Comparison of ENCODE assay signal across 21 cellular contexts in genomic region chr17:17609121-17609520, GRCh38. TPM values are rescaled to one million over a fixed set of nuclear protein-coding genes. Genes with fewer than 3 reads are reported as not detected.
DNase-seq lines count a peak whose midpoint lies in the region; ATAC-seq, FAIRE-seq and TF ChIP-seq lines count a peak whose summit lies in the region.
"Had no signal": no experiment of that assay in that cellular context is flagged by ENCODE, and none has a peak within 500 bp of the region (broad histone marks: within the 10 kb centered on the region; RNA-seq: fewer than 3 reads in every experiment).

No MANE protein-coding gene starts in this region.

- no peak overlapping the region for H3K4ac ChIP-seq in mesendoderm (ENCODE audit: low read depth, low read length)

- H3K79me2 ChIP-seq in GM12878 (ENCODE audit: control insufficient read depth, insufficient read depth, low read length) (no peaks in the 10 kb centered on the region), mesendoderm (ENCODE audit: control insufficient read depth, insufficient read depth, low read length) (no peaks in the 10 kb centered on the region)

- CTCF ChIA-PET in GM12878 (lab: Yijun Ruan, JAX): interaction anchor here (1.2 kb wide), 1 partner anchor 17 kb away, joined by 3 read pairs; the partner anchor contains the start of gene PEMT

- no peak for FAIRE-seq in GM12878 (lab: Jason Lieb, UNC)
- FAIRE-seq: GM19239 had no signal

- no peak overlapping the region for H2BK120ac ChIP-seq in mesendoderm (ENCODE audit: low read depth, low read length)

- H2BK15ac ChIP-seq in mesendoderm (replicated peaks; ENCODE audit: low read depth): no peak overlapping the region

- RAD21 ChIA-PET in GM12878 (lab: Charles Lee; ENCODE audit: unreplicated experiment): no interaction called here

- DNase-seq in ELF-1 (ENCODE audit: low read depth, low spot score) (peak; percentile 62), NB4 (ENCODE audit: low read depth) (peak; percentile 39), GM12878 (ENCODE audit: low read depth, low spot score) (no peak), mesendoderm (peak; percentile 69), putamen (ENCODE audit: low spot score) (no peak), mesothelial cell of epicardium (ENCODE audit: low spot score in 2 of 2, unreplicated experiment in 2 of 2) (no peak), glutamatergic neuron (no peak)
- DNase-seq: C1 segment of cervical spinal cord; DMS79 treated with DMSO at 0.1 percent for 48 hours; effector CD8-positive, alpha-beta T cell; MV-4-11; NCI-H2029 treated with DMSO at 0.1 percent for 48 hours; nucleus accumbens; right lobe of liver; stimulated activated CD4-positive, alpha-beta T cell treated with anti-CD3 and anti-CD28 coated beads, Interleukin-1b, Interleukin-23, amount 100 ng/mL, for 48 hours; stimulated activated naive CD8-positive, alpha-beta T cell treated with anti-CD3 and anti-CD28 coated beads, Interleukin-15, amount 100 ng/mL, for 72 hours had no signal

- no peaks in the 10 kb centered on the region for H3K4me1 ChIP-seq in GM12878 (ENCODE audit: control insufficient read depth, insufficient read depth, low read length)
- no peaks in the 10 kb centered on the region for H3K4me1 ChIP-seq in mesendoderm (ENCODE audit: control insufficient read depth, low read depth, low read length)

- H3K4me2 ChIP-seq in GM12878 (ENCODE audit: control insufficient read depth, insufficient read depth): no peak overlapping the region
- no peak overlapping the region for H3K4me2 ChIP-seq in mesendoderm (ENCODE audit: low read length)

- SMC1A ChIA-PET in GM12878 (lab: Charles Lee; ENCODE audit: uncharacterized antibody, unreplicated experiment): no interaction called here

- H3K56ac ChIP-seq in mesendoderm (ENCODE audit: low read length): no peak overlapping the region

- BruUV-seq in GM12878 (replicated peaks; lab: Mats Ljungman, UMichigan): no TSS peak

- no peak overlapping the region for H3K23ac ChIP-seq in mesendoderm (ENCODE audit: low read length)

- H3K18ac ChIP-seq in mesendoderm (ENCODE audit: low read length): no peak overlapping the region

- no peak overlapping the region for H3K4me3 Mint-ChIP-seq in mesothelial cell of epicardium
- no peak overlapping the region for H3K4me3 Mint-ChIP-seq in glutamatergic neuron (ENCODE audit: unreplicated experiment)
- H3K4me3 Mint-ChIP-seq: activated T-helper 17 cell treated with anti-CD3 and anti-CD28 coated beads, Interleukin-2, amount 50 U/mL, for 72 hours; stimulated activated naive CD8-positive, alpha-beta T cell treated with anti-CD3 and anti-CD28 coated beads, Interleukin-15, amount 100 ng/mL, for 72 hours; type B pancreatic cell had no signal

- H3K36me3 ChIP-seq in GM12878 (ENCODE audit: control insufficient read depth in 2 of 2, insufficient read depth in 2 of 2, low read length in 1 of 2) (no peaks in the 10 kb centered on the region), mesendoderm (ENCODE audit: control insufficient read depth, insufficient read depth, low read length) (no peaks in the 10 kb centered on the region)
- H3K36me3 ChIP-seq: cardiac muscle cell, right lobe of liver had no signal

- no peaks in the 10 kb centered on the region; the same call in 1 of the 3 replicates for H3K9me3 ChIP-seq in GM12878 (replicated peaks; ENCODE audit: control insufficient read depth, insufficient read depth, low read length)
- H3K9me3 ChIP-seq: right lobe of liver had no signal

- peaks cover 4% of the 10 kb centered on the region for H3K9me3 Mint-ChIP-seq in mesothelial cell of epicardium
- peaks cover 4% of the 10 kb centered on the region for H3K9me3 Mint-ChIP-seq in glutamatergic neuron (ENCODE audit: unreplicated experiment)

- H3K9ac ChIP-seq in GM12878 (ENCODE audit: control insufficient read depth, insufficient read depth, low read length) (no peak overlapping the region), mesendoderm (ENCODE audit: low read length) (no peak overlapping the region)

- no peak for TF ChIP-seq CTCF in NB4 (IDR thresholded peaks at IDR 0.05; ENCODE audit: low read depth, low read length)
- no peak for TF ChIP-seq CTCF in GM12878 (IDR thresholded peaks at IDR 0.05 in 2 of 3, conservative IDR thresholded peaks at IDR 0.05 in 1 of 3; ENCODE audit: control insufficient read depth in 2 of 3, extremely low read depth in 1 of 3, insufficient read depth in 1 of 3, low read depth in 3 of 3, low read length in 3 of 3)
- TF ChIP-seq CTCF in mesothelial cell of epicardium (IDR thresholded peaks at IDR 0.05; ENCODE audit: unreplicated experiment): no peak
- no peak for TF ChIP-seq CTCF in glutamatergic neuron (IDR thresholded peaks at IDR 0.05; ENCODE audit: partially characterized antibody, unreplicated experiment)

- no peak overlapping the region for H4K5ac ChIP-seq in mesendoderm (ENCODE audit: low read length)

- peak overlapping the region; percentile 6; the same call in 1 of the 2 replicates for H2AFZ ChIP-seq in GM12878 (ENCODE audit: control insufficient read depth, low read depth, low read length)

- no peak overlapping the region for H3K27ac ChIP-seq in GM12878 (ENCODE audit: control insufficient read depth, insufficient read depth)
- H3K27ac ChIP-seq in mesendoderm (ENCODE audit: low read depth, low read length): no peak overlapping the region
- H3K27ac ChIP-seq: cardiac muscle cell, right lobe of liver had no signal

- H3K4me1 Mint-ChIP-seq in mesothelial cell of epicardium (peaks cover 22% of the 10 kb centered on the region), glutamatergic neuron (ENCODE audit: low read depth, unreplicated experiment) (peaks cover 14% of the 10 kb centered on the region)
- H3K4me1 Mint-ChIP-seq: activated T-helper 17 cell treated with anti-CD3 and anti-CD28 coated beads, Interleukin-2, amount 50 U/mL, for 72 hours had no signal

- H3K79me1 ChIP-seq in mesendoderm (ENCODE audit: low read length): no peaks in the 10 kb centered on the region

- WGBS in GM12878 (ENCODE audit: insufficient coverage, insufficient replicate concordance, low lambda C conversion rate, missing lambda C conversion rate): 71% methylated on average over 4 of the region's 4 CpGs
- WGBS in mesendoderm (ENCODE audit: extremely low coverage, insufficient coverage, low lambda C conversion rate): no CpG with 5 or more reads among the region's 4 CpGs

- no peak for TF ChIP-seq RAD21 in GM12878 (IDR thresholded peaks at IDR 0.05; ENCODE audit: insufficient read depth, low read depth, low read length)

- no peaks in the 10 kb centered on the region for H4K20me1 ChIP-seq in GM12878 (ENCODE audit: control insufficient read depth, insufficient read depth)

- H2AK5ac ChIP-seq in mesendoderm (ENCODE audit: low read length): no peak overlapping the region

- H3K27me3 Mint-ChIP-seq in mesothelial cell of epicardium (ENCODE audit: low read depth): no peaks in the 10 kb centered on the region
- H3K27me3 Mint-ChIP-seq in glutamatergic neuron (ENCODE audit: unreplicated experiment): no peaks in the 10 kb centered on the region
- H3K27me3 Mint-ChIP-seq: stimulated activated naive CD8-positive, alpha-beta T cell treated with anti-CD3 and anti-CD28 coated beads, Interleukin-15, amount 100 ng/mL, for 72 hours; type B pancreatic cell had no signal

- peak; percentile 62 for ATAC-seq in GM12878
- no peak for ATAC-seq in HG03342 (IDR thresholded peaks at IDR 0.05; ENCODE audit: unreplicated experiment)
- ATAC-seq: activated T-helper 17 cell treated with anti-CD3 and anti-CD28 coated beads, Interleukin-2, amount 50 U/mL, for 72 hours; stimulated activated naive CD8-positive, alpha-beta T cell treated with anti-CD3 and anti-CD28 coated beads, Interleukin-15, amount 100 ng/mL, for 72 hours had no signal

- no peak for TF ChIP-seq POLR2A in NB4 (IDR thresholded peaks at IDR 0.05; ENCODE audit: extremely low read depth, insufficient read length)
- no peak for TF ChIP-seq POLR2A in GM12878 (IDR thresholded peaks at IDR 0.05; ENCODE audit: low read depth, low read length)

- no peaks in the 10 kb centered on the region for H3K27me3 ChIP-seq in GM12878 (replicated peaks in 1 of 2; ENCODE audit: control insufficient read depth in 2 of 2, insufficient read depth in 2 of 2, low read length in 1 of 2)
- H3K27me3 ChIP-seq in mesendoderm (ENCODE audit: insufficient read depth, low read length, poor library complexity): no peaks in the 10 kb centered on the region
- H3K27me3 ChIP-seq: cardiac muscle cell, right lobe of liver had no signal

- H4K8ac ChIP-seq in mesendoderm (ENCODE audit: low read depth, low read length): no peak overlapping the region

- H3K27ac Mint-ChIP-seq in mesothelial cell of epicardium (no peak overlapping the region), glutamatergic neuron (ENCODE audit: unreplicated experiment) (no peak overlapping the region)
- H3K27ac Mint-ChIP-seq: activated T-helper 17 cell treated with anti-CD3 and anti-CD28 coated beads, Interleukin-2, amount 50 U/mL, for 72 hours; stimulated activated naive CD8-positive, alpha-beta T cell treated with anti-CD3 and anti-CD28 coated beads, Interleukin-15, amount 100 ng/mL, for 72 hours; type B pancreatic cell had no signal

- H3K36me3 Mint-ChIP-seq in mesothelial cell of epicardium (peaks cover 3% of the 10 kb centered on the region), glutamatergic neuron (ENCODE audit: unreplicated experiment) (peaks cover 4% of the 10 kb centered on the region)
- H3K36me3 Mint-ChIP-seq: type B pancreatic cell had no signal

- no peak for TF ChIP-seq EP300 in GM12878 (IDR thresholded peaks at IDR 0.05; ENCODE audit: borderline replicate concordance in 1 of 2, control insufficient read depth in 1 of 2, low read depth in 2 of 2, low read length in 2 of 2)

- no peak overlapping the region for H2BK5ac ChIP-seq in mesendoderm (ENCODE audit: low read length)

- H3K4me3 ChIP-seq in NB4 (ENCODE audit: low read depth, low read length) (no peak overlapping the region), GM12878 (no peak overlapping the region), mesendoderm (ENCODE audit: low read length) (no peak overlapping the region)
- H3K4me3 ChIP-seq: cardiac muscle cell, right lobe of liver had no signal

- POLR2A ChIA-PET in GM12878 (lab: Charles Lee): interaction anchor here (0.6 kb wide), 1 partner anchor 32 kb away, joined by 4 read pairs; no protein-coding TSS in a partner anchor

- in situ Hi-C loops in GM12878 (cut with MboI): no loop called here

- intact Hi-C loops in GM12878 (cut with micrococcal nuclease; ENCODE audit: unreplicated experiment): no loop called here

RNA-seq across cellular contexts. Expression of gene PEMT, which starts 17.6 kb away (rescaled TPM):
- 13.0 and 14.9 TPM in 2 replicates for total RNA-seq in GM12878 (2013; cell fraction: nucleolus; rRNA removed)
- total RNA-seq in GM12878 (2014; rRNA removed) (36.0 and 44.7 TPM in 2 replicates), GM12878 (2014; rRNA removed; fragmentation: Illumina TruSeq; extraction: Trizol) (9.1 and 9.9 TPM in 2 replicates), GM12878 (2021) (32.8 and 35.8 TPM in 2 replicates), mesothelial cell of epicardium (37.0 to 41.9 TPM (median 37.5 TPM) in 3 replicates), glutamatergic neuron (ENCODE audit: unreplicated experiment) (24.0 TPM)
- polyA plus RNA-seq in GM12878 (2011; ENCODE audit: low read depth): 19.3 TPM
- polyA plus RNA-seq in GM12878 (2011; rRNA removed) (5.6 and 16.1 TPM in 2 replicates), GM12878 (2014; fragmentation: Illumina TruSeq; extraction: Trizol) (3.8 and 11.2 TPM in 2 replicates), GM12878 (2014; fragmentation: Nextera tagmentation; extraction: Ambion mirVana) (1 to 10 TPM; 2.8 to 6.8 TPM), GM12878 (2014; rRNA removed) (34.7 and 50.8 TPM in 2 replicates), GM12878 (2016; fragmentation: Nextera tagmentation; extraction: Ambion mirVana) (10 to 100 TPM; 36.3 to 38.6 TPM)
- polyA plus RNA-seq in GM12878 (2011; cell fraction: cytosol; rRNA removed): 34.1 and 38.2 TPM in 2 replicates
- 23.1 and 29.8 TPM in 2 replicates for polyA plus RNA-seq in GM12878 (2011; cell fraction: nucleus; rRNA removed)
- 14.5 and 21.7 TPM in 2 replicates for polyA plus RNA-seq in GM12878 (2012)
- 9.5 and 14.1 TPM in 2 replicates for polyA minus RNA-seq in GM12878 (2011; rRNA and poly(A)+ RNA removed)
- 4.0 and 7.2 TPM in 2 replicates for polyA minus RNA-seq in GM12878 (2011; cell fraction: cytosol; rRNA and poly(A)+ RNA removed)
- 4.1 and 4.4 TPM in 2 replicates for polyA minus RNA-seq in GM12878 (2011; cell fraction: nucleus; rRNA and poly(A)+ RNA removed)
- 32.2 TPM for polyA plus RNA-seq in mesendoderm (2013, experiment 1 of 2)
- polyA plus RNA-seq in mesendoderm (2013, experiment 2 of 2): 34.1 TPM

Comparison
In these comparisons a context has a peak if more than half of its experiments do, and no peak if none do; other contexts are left out.
1. DNase-seq: peak in ELF-1 (single experiment), NB4 (single experiment) and mesendoderm (single experiment); none in GM12878 (single experiment), putamen (single experiment), mesothelial cell of epicardium (0 of 2) and glutamatergic neuron (single experiment).